8 cellular contexts compared by ENCODE assay signal in genomic region chr5:168529361-168530234, GRCh38. TPM values are rescaled to one million over a fixed set of nuclear protein-coding genes. Genes with fewer than 3 reads are reported as not detected.
DNase-seq lines count a peak whose midpoint lies in the region; ATAC-seq and TF ChIP-seq lines count a peak whose summit lies in the region.

No MANE protein-coding gene starts in this region.

- no TSS peak for BruUV-seq in IMR-90 (replicated peaks; lab: Mats Ljungman, UMichigan)

- peaks cover 12% of the 10 kb centered on the region for H3K9me3 Mint-ChIP-seq in nephron progenitor cell

- H3K79me1 ChIP-seq in IMR-90 (ENCODE audit: low read depth in 1 of 2, low read length in 2 of 2) = no peaks in the 10 kb centered on the region

- WGBS in IMR-90 (ENCODE audit: extremely low coverage in 2 of 2, insufficient read length in 1 of 2), 2 experiments = 19% methylated on average over 77 of the region's 127 CpGs; no CpG with 5 or more reads in 1 of the 2 experiments

- peaks cover 28% of the 10 kb centered on the region for H3K4me1 Mint-ChIP-seq in nephron progenitor cell

- dilution Hi-C loops in IMR-90 (cut with HindIII; ENCODE audit: low sequenced_read_pairs, unreplicated experiment) = no loop called here

- H3K4me3 ChIP-seq in IMR-90 (ENCODE audit: insufficient read depth, low read depth, low read length) = peak overlapping the region; percentile 41
- H3K4me3 ChIP-seq in dorsolateral prefrontal cortex = peak overlapping the region; percentile 29 to 73 (median 56)

- H2AK9ac ChIP-seq in IMR-90 (replicated peaks; ENCODE audit: low read depth, low read length, poor library complexity) = no peak overlapping the region

- peak; percentile 33 for ATAC-seq in IMR-90 (ENCODE audit: low read depth)

- H3K4ac ChIP-seq in IMR-90 (ENCODE audit: low read depth, low read length) = no peak overlapping the region

- H4K8ac ChIP-seq in IMR-90 (ENCODE audit: low read depth in 2 of 2, low read length in 2 of 2) = no peak overlapping the region

- TF ChIP-seq CTCF in IMR-90 (conservative IDR thresholded peaks at IDR 0.05; ENCODE audit: low read depth, low read length) (no peak), dorsolateral prefrontal cortex (IDR thresholded peaks at IDR 0.05 in 54 of 56, conservative IDR thresholded peaks at IDR 0.05 in 2 of 56; ENCODE audit: low read depth in 1 of 56, partially characterized antibody in 56 of 56) (no peak), nephron progenitor cell (IDR thresholded peaks at IDR 0.05) (no peak)

- CTCF ChIA-PET in IMR-90 (lab: Yijun Ruan, JAX) = no interaction called here

- in situ Hi-C loops in IMR-90 (cut with MboI; ENCODE audit: low sequenced_read_pairs) = no loop called here

- no peak overlapping the region for H2BK15ac ChIP-seq in IMR-90 (ENCODE audit: low read depth, low read length)

- H3K27me3 Mint-ChIP-seq in nephron progenitor cell (ENCODE audit: low read depth, poor library complexity) = peaks cover 52% of the 10 kb centered on the region

- H2AFZ ChIP-seq in IMR-90 (replicated peaks; ENCODE audit: low read length, poor library complexity) = peak overlapping the region; percentile 61

- H3K27ac Mint-ChIP-seq in nephron progenitor cell = no peak overlapping the region

- POLR2A ChIA-PET in IMR-90 (lab: Charles Lee; ENCODE audit: unreplicated experiment) = no interaction called here

- peaks cover 31% of the 10 kb centered on the region for H3K27me3 ChIP-seq in IMR-90 (ENCODE audit: control insufficient read depth, insufficient read depth, low read length)
- peaks cover 0 to 33% (median 0%) of the 10 kb centered on the region in 45 donors for H3K27me3 ChIP-seq in dorsolateral prefrontal cortex

- H2AK5ac ChIP-seq in IMR-90 (ENCODE audit: low read depth, low read length) = no peak overlapping the region

- H3K27ac ChIP-seq in IMR-90 (ENCODE audit: insufficient read depth, low read length) = no peak overlapping the region
- peak overlapping the region in 39 of 59 donors; percentile 2 to 81 (median 63) for H3K27ac ChIP-seq in dorsolateral prefrontal cortex

- no peak overlapping the region for H3K9ac ChIP-seq in IMR-90 (ENCODE audit: low read depth, low read length)

- no peak overlapping the region for H3K18ac ChIP-seq in IMR-90 (ENCODE audit: low read depth, low read length)

- H3K36me3 ChIP-seq in IMR-90 (ENCODE audit: control insufficient read depth, insufficient read depth, low read length) = no peaks in the 10 kb centered on the region

- peaks cover 8% of the 10 kb centered on the region for H3K9me3 ChIP-seq in IMR-90 (ENCODE audit: control insufficient read depth, insufficient read depth, low read length)

- no peak overlapping the region for H4K91ac ChIP-seq in IMR-90 (ENCODE audit: insufficient read depth, low read depth, low read length)

- H3K4me1 ChIP-seq in IMR-90 (ENCODE audit: control insufficient read depth, insufficient read depth, low read length) = peaks cover 2% of the 10 kb centered on the region; the same call in 1 of the 2 replicates

- peak; percentile 15 for DNase-seq in Ammon's horn (ENCODE audit: low spot score)
- DNase-seq in IMR-90 = no peak
- peak in 7 of 10 donors; percentile 25 to 65 (median 45) for DNase-seq in dorsolateral prefrontal cortex
- peak; percentile 45 for DNase-seq in nephron progenitor cell
- no peak for DNase-seq in SIG-M5 (lab: John Stamatoyannopoulos, UW)
- no peak for DNase-seq in NCI-H2107 treated with DMSO at 0.1 percent for 48 hours (lab: John Stamatoyannopoulos, UW; ENCODE audit: unreplicated experiment)
- DNase-seq in amniotic stem cell (lab: John Stamatoyannopoulos, UW) = no peak
- DNase-seq in NCI-H2029 (lab: John Stamatoyannopoulos, UW) = no peak

- no peaks in the 10 kb centered on the region for H4K20me1 ChIP-seq in IMR-90 (ENCODE audit: insufficient read depth, low read length)

- H3K9me1 ChIP-seq in IMR-90 (ENCODE audit: insufficient read depth, low read length) = 0 out of 2 replicates have a peak, but pooled peaks cover 3% of the 10 kb centered on the region

- intact Hi-C loops in IMR-90 (cut with micrococcal nuclease) (no loop called here), dorsolateral prefrontal cortex (cut with DNase I) (no loop called here)

- H4K5ac ChIP-seq in IMR-90 (ENCODE audit: low read depth, low read length) = no peak overlapping the region

- no peak for TF ChIP-seq POLR2A in IMR-90 (IDR thresholded peaks at IDR 0.05; ENCODE audit: low read depth, low read length)

- H2BK5ac ChIP-seq in IMR-90 (ENCODE audit: low read depth, low read length, poor library complexity, severe bottlenecking) = no peak overlapping the region

- no peak overlapping the region for H2BK120ac ChIP-seq in IMR-90 (ENCODE audit: low read depth, low read length)

- peak overlapping the region; percentile 76 for H3K4me3 Mint-ChIP-seq in nephron progenitor cell

- H3K23ac ChIP-seq in IMR-90 (ENCODE audit: low read depth, low read length) = no peak overlapping the region

- H3K36me3 Mint-ChIP-seq in nephron progenitor cell (ENCODE audit: low read depth) = no peaks in the 10 kb centered on the region

- TF ChIP-seq RAD21 in IMR-90 (IDR thresholded peaks at IDR 0.05; ENCODE audit: low read length) = no peak

- peak overlapping the region; percentile 84 for H3K4me2 ChIP-seq in IMR-90 (ENCODE audit: low read depth, low read length)

- H3K56ac ChIP-seq in IMR-90 (ENCODE audit: extremely low read depth, insufficient read depth, low read length) = no peak overlapping the region

- no peak overlapping the region for H2BK20ac ChIP-seq in IMR-90 (ENCODE audit: low read depth, low read length)

- H3K14ac ChIP-seq in IMR-90 (replicated peaks; ENCODE audit: low read depth, low read length) = no peak overlapping the region

TF ChIP-seq in IMR-90, 13 proteins besides CTCF, POLR2A, EP300 and RAD21:
- TF ChIP-seq CEBPB (IDR thresholded peaks at IDR 0.05; ENCODE audit: low read depth, low read length) = no peak
- no peak for TF ChIP-seq BHLHE40 (IDR thresholded peaks at IDR 0.05; ENCODE audit: low read depth, low read length)
- TF ChIP-seq ELK1 (IDR thresholded peaks at IDR 0.05; ENCODE audit: borderline replicate concordance, low read depth, low read length) = no peak
- no peak for TF ChIP-seq MAZ (IDR thresholded peaks at IDR 0.05; ENCODE audit: borderline replicate concordance, low read depth, low read length)
- TF ChIP-seq MXI1 (IDR thresholded peaks at IDR 0.05; ENCODE audit: borderline replicate concordance, low read depth, low read length) = no peak
- no peak for TF ChIP-seq SMC3 (IDR thresholded peaks at IDR 0.05; ENCODE audit: low read depth, low read length)

RNA-seq across cellular contexts. Expression of gene FBLL1, which starts 0.5 kb away (rescaled TPM):
- under 0.01 and 0.18 TPM in 2 replicates for total RNA-seq in IMR-90 (2012; rRNA removed)
- polyA plus RNA-seq in IMR-90 (2012; rRNA removed) = 0.19 and 0.29 TPM in 2 replicates
- 0.19 and 0.56 TPM in 2 replicates for polyA plus RNA-seq in IMR-90 (2012; cell fraction: cytosol; rRNA removed)
- 0.73 and 1.4 TPM in 2 replicates for polyA plus RNA-seq in IMR-90 (2012; cell fraction: nucleus; rRNA removed; ENCODE audit: low replicate concordance)
- 10 to 100 TPM; 10.0 to 51.4 (median 28.9) TPM for total RNA-seq in dorsolateral prefrontal cortex

RNA-seq across cellular contexts. Expression of gene RARS1, which starts 43.3 kb away (rescaled TPM):
- 153 and 285 TPM in 2 replicates for total RNA-seq in IMR-90 (2012; rRNA removed)
- 71.2 and 80.4 TPM in 2 replicates for polyA plus RNA-seq in IMR-90 (2012; rRNA removed)
- 7.7 and 17.9 TPM in 2 replicates for polyA plus RNA-seq in IMR-90 (2012; cell fraction: cytosol; rRNA removed)
- 9.3 and 112 TPM in 2 replicates for polyA plus RNA-seq in IMR-90 (2012; cell fraction: nucleus; rRNA removed; ENCODE audit: low replicate concordance)
- total RNA-seq in dorsolateral prefrontal cortex = 10 to 100 TPM; 37.0 to 79.2 (median 58.6) TPM

RNA-seq across cellular contexts. Expression of gene PANK3, which starts 49.6 kb away (rescaled TPM):
- total RNA-seq in IMR-90 (2012; rRNA removed) = 21.0 and 37.5 TPM in 2 replicates
- polyA plus RNA-seq in IMR-90 (2012; rRNA removed) = 5.1 and 6.9 TPM in 2 replicates
- 0.63 and 1.00 TPM in 2 replicates for polyA plus RNA-seq in IMR-90 (2012; cell fraction: cytosol; rRNA removed)
- polyA plus RNA-seq in IMR-90 (2012; cell fraction: nucleus; rRNA removed; ENCODE audit: low replicate concordance) = 8.3 and 8.9 TPM in 2 replicates
- 10 to 100 TPM; 40.0 to 84.4 (median 58.4) TPM for total RNA-seq in dorsolateral prefrontal cortex

Comparison
In these comparisons a context has a peak if more than half of its experiments do, and no peak if none do; other contexts are left out.
1. DNase-seq: peak in Ammon's horn (single experiment), dorsolateral prefrontal cortex (7 of 10) and nephron progenitor cell (single experiment); none in IMR-90 (single experiment), SIG-M5 (single experiment), NCI-H2107 treated with DMSO at 0.1 percent for 48 hours (single experiment), amniotic stem cell (single experiment) and NCI-H2029 (single experiment).